Comparison of ENCODE assay signal across 17 cellular contexts in the genomic region with DNA sequence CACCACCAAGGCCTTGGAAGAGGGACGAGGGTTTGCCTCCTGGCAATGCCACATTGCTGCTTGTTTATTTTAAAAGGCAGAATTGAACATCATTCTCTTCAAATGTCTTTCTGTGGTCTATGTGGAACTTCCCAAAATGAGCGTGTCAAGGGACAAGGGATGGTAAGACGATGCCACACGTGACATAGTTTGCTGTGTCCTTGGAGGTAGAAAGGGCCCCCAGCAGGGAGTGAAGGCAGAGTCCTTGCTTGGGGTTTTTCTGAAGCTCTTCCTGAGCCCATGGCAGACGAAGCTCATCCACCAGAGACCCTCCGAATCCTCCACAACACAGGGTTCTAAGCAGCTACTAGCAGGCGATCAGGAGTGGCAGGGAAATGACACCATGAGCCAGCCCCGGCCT. TPM values are rescaled to one million over a fixed set of nuclear protein-coding genes. Genes with fewer than 3 reads are reported as not detected.
"Had no signal": no experiment of that assay in that cellular context is flagged by ENCODE, and none has a peak within 500 bp of the region (broad histone marks: within the 10 kb centered on the region; RNA-seq: fewer than 3 reads in every experiment).

No MANE protein-coding gene starts in this region.

- DNase-seq: activated B cell treated with CpG ODN at 0.5 μM for 24 hours; activated CD4-positive, alpha-beta memory T cell treated with anti-CD3 and anti-CD28 coated beads for 36 hours; activated CD4-positive, alpha-beta T cell treated with anti-CD3 and anti-CD28 coated beads for 4 hours; activated naive CD4-positive, alpha-beta T cell; activated T-cell treated with anti-CD3 and anti-CD28 coated beads for 4 hours; anterior cingulate cortex; brain microvascular endothelial cell; central memory CD4-positive, alpha-beta T cell; gastrocnemius medialis; head of caudate nucleus; left ventricle myocardium superior; stimulated activated CD4-positive, alpha-beta T cell treated with anti-CD3 and anti-CD28 coated beads, Interleukin-2, amount 100 ng/mL, for 24 hours; stimulated activated naive CD8-positive, alpha-beta T cell treated with anti-CD3 and anti-CD28 coated beads, Interleukin-15, Interleukin-2, amounts not matched to agents 100 U/mL and 50 U/mL, for 24 hours; upper lobe of left lung had no signal

- ATAC-seq: gastrocnemius medialis; left ventricle myocardium superior; stimulated activated naive CD8-positive, alpha-beta T cell treated with anti-CD3 and anti-CD28 coated beads, Interleukin-15, Interleukin-2, amounts not matched to agents 100 U/mL and 50 U/mL, for 24 hours had no signal

- H3K9me3 ChIP-seq: gastrocnemius medialis, upper lobe of left lung had no signal

- H3K27ac ChIP-seq: brain microvascular endothelial cell, gastrocnemius medialis, upper lobe of left lung had no signal

- H3K36me3 ChIP-seq: brain microvascular endothelial cell, gastrocnemius medialis, upper lobe of left lung had no signal

- H3K4me1 ChIP-seq: gastrocnemius medialis had no signal

- H3K4me3 Mint-ChIP-seq: activated B cell treated with CpG ODN at 0.5 μM for 24 hours; activated CD4-positive, alpha-beta memory T cell treated with anti-CD3 and anti-CD28 coated beads for 36 hours; neural crest cell had no signal

- H3K9me3 Mint-ChIP-seq: activated CD4-positive, alpha-beta memory T cell treated with anti-CD3 and anti-CD28 coated beads for 36 hours; neural crest cell had no signal

- H3K36me3 Mint-ChIP-seq: activated CD4-positive, alpha-beta memory T cell treated with anti-CD3 and anti-CD28 coated beads for 36 hours had no signal

- H3K27ac Mint-ChIP-seq: activated B cell treated with CpG ODN at 0.5 μM for 24 hours; activated CD4-positive, alpha-beta memory T cell treated with anti-CD3 and anti-CD28 coated beads for 36 hours; progenitor cell of endocrine pancreas had no signal

- H3K4me3 ChIP-seq: gastrocnemius medialis, upper lobe of left lung had no signal

RNA-seq across cellular contexts. Expression of a gene that starts 28.3 kb away (rescaled TPM):
- total RNA-seq: activated B cell treated with CpG ODN at 0.5 μM for 24 hours, mononuclear cell had no signal

RNA-seq across cellular contexts. Expression of a gene that starts 59.1 kb away (rescaled TPM):
- total RNA-seq: activated B cell treated with CpG ODN at 0.5 μM for 24 hours; activated CD4-positive, alpha-beta memory T cell treated with anti-CD3 and anti-CD28 coated beads for 36 hours had no signal
